21 cellular contexts compared by ENCODE assay signal in the genomic region with DNA sequence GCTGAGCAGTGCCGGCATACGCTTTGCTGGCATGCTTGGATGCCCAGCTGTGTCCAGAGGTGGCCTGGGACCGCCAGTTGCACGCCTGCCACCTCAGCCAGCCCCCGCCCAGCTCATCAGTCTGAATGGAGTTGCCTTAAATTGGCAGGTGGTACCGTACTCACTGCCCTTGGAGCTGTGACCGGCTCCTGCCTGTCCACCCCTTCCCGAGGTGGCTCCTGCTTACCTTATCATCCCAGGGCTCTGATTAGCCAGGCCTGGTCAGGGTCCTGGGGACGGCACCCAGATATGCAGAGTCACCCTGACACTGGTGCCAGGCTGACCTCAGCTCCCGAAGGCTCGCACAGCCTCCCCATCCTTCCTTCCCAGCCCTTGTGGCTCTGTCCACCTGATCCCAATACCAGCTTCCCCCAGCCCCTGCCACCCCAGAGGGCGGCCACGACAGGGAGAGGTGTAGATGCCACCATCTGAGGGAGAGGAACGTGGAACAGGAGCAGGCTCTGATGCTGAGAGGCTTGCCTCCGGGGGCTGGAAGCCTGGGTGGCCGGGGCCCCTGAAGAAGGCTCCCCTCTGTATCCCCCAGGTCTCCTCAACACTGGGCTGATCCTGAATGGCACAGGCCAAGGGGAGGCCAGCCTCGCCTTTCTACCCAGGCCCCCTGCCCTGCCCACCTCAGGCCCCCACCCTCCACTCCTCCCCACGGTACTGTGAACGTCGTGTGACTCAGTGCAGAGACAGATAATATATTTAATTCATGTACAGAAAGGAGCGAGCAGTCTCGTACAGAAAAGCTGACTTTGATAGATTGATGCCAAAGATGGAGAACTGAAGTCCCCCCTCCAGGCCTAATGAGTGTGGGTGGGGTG.
"Had no signal": no experiment of that assay in that cellular context is flagged by ENCODE, and none has a peak within 500 bp of the region (broad histone marks: within the 10 kb centered on the region; RNA-seq: fewer than 3 reads in every experiment).

No MANE protein-coding gene starts in this region.

- H3K9me3 ChIP-seq: gastroesophageal sphincter, mucosa of descending colon, psoas muscle, testis, upper lobe of left lung had no signal

- DNase-seq: activated CD4-positive, alpha-beta memory T cell treated with anti-CD3 and anti-CD28 coated beads for 36 hours; activated CD4-positive, alpha-beta T cell treated with anti-CD3 and anti-CD28 coated beads for 4 hours; activated CD4-positive, CD25-positive, alpha-beta regulatory T cell; activated CD8-positive, alpha-beta memory T cell treated with anti-CD3 and anti-CD28 coated beads, Interleukin-2, amount 50 U/mL, for 4 hours; activated effector memory CD4-positive, alpha-beta T cell treated with anti-CD3 and anti-CD28 coated beads, Interleukin-2, amount 50 U/mL, for 16 hours; activated naive CD4-positive, alpha-beta T cell treated with anti-CD3 and anti-CD28 coated beads, Interleukin-2, amount 50 U/mL, for 16 hours; activated T-cell treated with anti-CD3 and anti-CD28 coated beads, Interleukin-2, amount 50 U/mL, for 1 hour; amniotic stem cell; central memory CD4-positive, alpha-beta T cell; hypothalamus; immature natural killer cell; nucleus accumbens; stimulated activated naive CD4-positive, alpha-beta T cell treated with Interleukin-2 at 50 U/mL for 16 hours; testis had no signal

- H3K27me3 ChIP-seq: testis, upper lobe of left lung had no signal

- H3K9ac ChIP-seq: parathyroid adenoma had no signal

- H3K27ac ChIP-seq: gastroesophageal sphincter, parathyroid adenoma, psoas muscle, testis, upper lobe of left lung had no signal

- H2AFZ ChIP-seq: parathyroid adenoma had no signal

- ATAC-seq: gastroesophageal sphincter; mucosa of descending colon; natural killer cell treated with Interleukin-12 subunit alpha and Interleukin-12 subunit beta and Interleukin-15 and Interleukin-18, amount 100 ng/mL, for 72 hours; psoas muscle had no signal

- H3K4me3 ChIP-seq: gastroesophageal sphincter, lung, mucosa of descending colon, psoas muscle, testis, upper lobe of left lung had no signal

- H3K4me1 ChIP-seq: parathyroid adenoma, psoas muscle, testis had no signal
